ENCODE assay signal across 32 cellular contexts in genomic region chr3:106371605-106372292, GRCh38.
"Had no signal": no experiment of that assay in that cellular context is flagged by ENCODE, and none has a peak within 500 bp of the region (broad histone marks: within the 10 kb centered on the region; RNA-seq: fewer than 3 reads in every experiment).

No MANE protein-coding gene starts in this region.

- H3K79me2 ChIP-seq: hepatocyte had no signal

- FAIRE-seq: endothelial cell of umbilical vein, frontal cortex, keratinocyte, TTC549, urothelium cell line had no signal

- H3K27me3 ChIP-seq: breast epithelium, hepatocyte had no signal

- H3K27ac ChIP-seq: breast epithelium, hepatocyte, skin epidermis, thoracic aorta, VCaP had no signal

- H3K27me3 Mint-ChIP-seq: activated CD4-positive, alpha-beta memory T cell treated with anti-CD3 and anti-CD28 coated beads for 36 hours; activated naive CD4-positive, alpha-beta T cell treated with anti-CD3 and anti-CD28 coated beads, Interleukin-2, amount 10 ng/mL, durations not matched to agents 7 days and 5 days; activated naive CD8-positive, alpha-beta T cell treated with anti-CD3 and anti-CD28 coated beads, Interleukin-2, amount 10 ng/mL, durations not matched to agents 7 days and 5 days; activated T-cell treated with anti-CD3 and anti-CD28 coated beads, Interleukin-2, amount 50 U/mL, for 24 hours; stimulated activated naive CD8-positive, alpha-beta T cell treated with anti-CD3 and anti-CD28 coated beads, Interleukin-15, Interleukin-2, amounts not matched to agents 100 ng/mL and 50 ng/mL, for 24 hours had no signal

- H3K4me1 Mint-ChIP-seq: activated naive CD4-positive, alpha-beta T cell treated with anti-CD3 and anti-CD28 coated beads, Interleukin-2, amount 10 ng/mL, durations not matched to agents 7 days and 5 days; activated naive CD8-positive, alpha-beta T cell treated with anti-CD3 and anti-CD28 coated beads, Interleukin-2, amount 10 ng/mL, durations not matched to agents 7 days and 5 days; naive B cell had no signal

- H3K4me3 ChIP-seq: breast epithelium, hepatocyte, skin epidermis, thoracic aorta had no signal

- H3K4me1 ChIP-seq: breast epithelium had no signal

- H3K27ac Mint-ChIP-seq: activated CD4-positive, alpha-beta memory T cell treated with anti-CD3 and anti-CD28 coated beads for 36 hours; activated naive CD4-positive, alpha-beta T cell treated with anti-CD3 and anti-CD28 coated beads, Interleukin-2, amount 10 ng/mL, durations not matched to agents 7 days and 5 days; activated naive CD8-positive, alpha-beta T cell treated with anti-CD3 and anti-CD28 coated beads, Interleukin-2, amount 10 ng/mL, durations not matched to agents 7 days and 5 days; activated T-cell treated with anti-CD3 and anti-CD28 coated beads, Interleukin-2, amount 50 U/mL, for 24 hours; stimulated activated effector memory CD8-positive, alpha-beta T cell treated with anti-CD3 and anti-CD28 coated beads, Interleukin-12 subunit alpha, Interleukin-12 subunit beta, amount 100 ng/mL, for 72 hours; stimulated activated naive CD8-positive, alpha-beta T cell treated with anti-CD3 and anti-CD28 coated beads, Interleukin-15, Interleukin-2, amounts not matched to agents 100 ng/mL and 50 ng/mL, for 24 hours; T-helper 1 cell treated with Interleukin-12 subunit alpha and Interleukin-12 subunit beta and Interleukin-4 antibody, amounts not matched to agents 30 μg/mL and 1 μg/mL, for 36 hours had no signal

- H3K9me3 Mint-ChIP-seq: activated CD4-positive, alpha-beta memory T cell treated with anti-CD3 and anti-CD28 coated beads for 36 hours; activated naive CD4-positive, alpha-beta T cell treated with anti-CD3 and anti-CD28 coated beads, Interleukin-2, amount 10 ng/mL, durations not matched to agents 7 days and 5 days; activated T-cell treated with anti-CD3 and anti-CD28 coated beads, Interleukin-2, amount 50 U/mL, for 24 hours; naive B cell; stimulated activated effector memory CD8-positive, alpha-beta T cell treated with anti-CD3 and anti-CD28 coated beads, Interleukin-12 subunit alpha, Interleukin-12 subunit beta, amount 100 ng/mL, for 72 hours; T-helper 1 cell treated with Interleukin-12 subunit alpha and Interleukin-12 subunit beta and Interleukin-4 antibody, amounts not matched to agents 30 μg/mL and 1 μg/mL, for 36 hours had no signal

- H3K36me3 Mint-ChIP-seq: activated CD4-positive, alpha-beta memory T cell treated with anti-CD3 and anti-CD28 coated beads for 36 hours; activated naive CD4-positive, alpha-beta T cell treated with anti-CD3 and anti-CD28 coated beads, Interleukin-2, amount 10 ng/mL, durations not matched to agents 7 days and 5 days; activated naive CD8-positive, alpha-beta T cell treated with anti-CD3 and anti-CD28 coated beads, Interleukin-2, amount 10 ng/mL, durations not matched to agents 7 days and 5 days; naive B cell; stimulated activated effector memory CD8-positive, alpha-beta T cell treated with anti-CD3 and anti-CD28 coated beads, Interleukin-12 subunit alpha, Interleukin-12 subunit beta, amount 100 ng/mL, for 72 hours had no signal

- H3K4me3 Mint-ChIP-seq: activated CD4-positive, alpha-beta memory T cell treated with anti-CD3 and anti-CD28 coated beads for 36 hours; activated naive CD4-positive, alpha-beta T cell treated with anti-CD3 and anti-CD28 coated beads, Interleukin-2, amount 10 ng/mL, durations not matched to agents 7 days and 5 days; activated naive CD8-positive, alpha-beta T cell treated with anti-CD3 and anti-CD28 coated beads, Interleukin-2, amount 10 ng/mL, durations not matched to agents 7 days and 5 days; activated T-cell treated with anti-CD3 and anti-CD28 coated beads, Interleukin-2, amount 50 U/mL, for 24 hours; naive B cell; stimulated activated effector memory CD8-positive, alpha-beta T cell treated with anti-CD3 and anti-CD28 coated beads, Interleukin-12 subunit alpha, Interleukin-12 subunit beta, amount 100 ng/mL, for 72 hours; stimulated activated naive CD8-positive, alpha-beta T cell treated with anti-CD3 and anti-CD28 coated beads, Interleukin-15, Interleukin-2, amounts not matched to agents 100 ng/mL and 50 ng/mL, for 24 hours; T-helper 1 cell treated with Interleukin-12 subunit alpha and Interleukin-12 subunit beta and Interleukin-4 antibody, amounts not matched to agents 30 μg/mL and 1 μg/mL, for 36 hours had no signal

- H3K36me3 ChIP-seq: breast epithelium, thoracic aorta had no signal

- H2AFZ ChIP-seq: hepatocyte had no signal

- DNase-seq: activated CD4-positive, alpha-beta memory T cell treated with anti-CD3 and anti-CD28 coated beads for 36 hours; activated CD4-positive, alpha-beta T cell treated with anti-CD3 and anti-CD28 coated beads for 4 hours; activated CD8-positive, alpha-beta memory T cell treated with anti-CD3 and anti-CD28 coated beads, Interleukin-2, amount 50 U/mL, for 48 hours; activated gamma-delta T cell; activated naive CD4-positive, alpha-beta T cell treated with anti-CD3 and anti-CD28 coated beads, Interleukin-2, amount 10 ng/mL, durations not matched to agents 7 days and 5 days; activated naive CD8-positive, alpha-beta T cell treated with anti-CD3 and anti-CD28 coated beads, Interleukin-2, amount 10 ng/mL, durations not matched to agents 7 days and 5 days; activated T-cell treated with anti-CD3 and anti-CD28 coated beads, Interleukin-2, amount 50 U/mL, for 24 hours; amniotic stem cell; central memory CD4-positive, alpha-beta T cell; glutamatergic neuron; left cardiac atrium; left ventricle myocardium superior; naive B cell; posterior cingulate gyrus; stimulated activated CD4-positive, alpha-beta T cell treated with anti-CD3 and anti-CD28 coated beads, Interleukin-4, amount 100 ng/mL, for 24 hours; T-helper 9 cell; trophoblast cell had no signal

- H3K4me2 ChIP-seq: hepatocyte had no signal

- H3K9me3 ChIP-seq: breast epithelium, thoracic aorta had no signal

- ATAC-seq: esophagus mucosa; left cardiac atrium; left ventricle myocardium superior; sciatic nerve; stimulated activated effector memory CD8-positive, alpha-beta T cell treated with anti-CD3 and anti-CD28 coated beads, Interleukin-12 subunit alpha, Interleukin-12 subunit beta, amount 100 ng/mL, for 72 hours had no signal
